Comparison of ENCODE assay signal across 9 cellular contexts in genomic region chr11:76835928-76836612, GRCh38. TPM values are rescaled to one million over a fixed set of nuclear protein-coding genes. Genes with fewer than 3 reads are reported as not detected.
DNase-seq lines count a peak whose midpoint lies in the region; ATAC-seq and TF ChIP-seq lines count a peak whose summit lies in the region.
"Had no signal": no experiment of that assay in that cellular context is flagged by ENCODE, and none has a peak within 500 bp of the region (broad histone marks: within the 10 kb centered on the region; RNA-seq: fewer than 3 reads in every experiment).

No MANE protein-coding gene starts in this region.

- DNase-seq in AML-193 (lab: John Stamatoyannopoulos, UW) (peak; percentile 33 to 46), NB4 (ENCODE audit: low read depth) (peak; percentile 26), astrocyte of the cerebellum (ENCODE audit: low read depth) (peak; percentile 87), lower lobe of right lung (peak; percentile 63), SK-N-DZ (ENCODE audit: low spot score) (no peak), NCI-H526 (lab: John Stamatoyannopoulos, UW) (no peak)
- DNase-seq in activated naive CD8-positive, alpha-beta T cell treated with anti-CD3 and anti-CD28 coated beads for 36 hours: no peak
- DNase-seq: naive thymus-derived CD4-positive, alpha-beta T cell had no signal

- TF ChIP-seq CTCF in NB4 (IDR thresholded peaks at IDR 0.05; ENCODE audit: low read depth, low read length) (no peak), astrocyte of the cerebellum (IDR thresholded peaks at IDR 0.05; ENCODE audit: low read depth, low read length, missing control alignments) (no peak), lower lobe of right lung (IDR thresholded peaks at IDR 0.05) (no peak)

- TF ChIP-seq POLR2A in NB4 (IDR thresholded peaks at IDR 0.05; ENCODE audit: extremely low read depth, insufficient read length): no peak

- ATAC-seq in lower lobe of right lung (peak; percentile 80 to 84), GM21526 (IDR thresholded peaks at IDR 0.05; ENCODE audit: low FRiP score, unreplicated experiment) (no peak)
- ATAC-seq: naive thymus-derived CD4-positive, alpha-beta T cell had no signal

- H3K4me1 ChIP-seq in lower lobe of right lung: peaks cover 74% of the 10 kb centered on the region

- H3K4me3 ChIP-seq in NB4 (ENCODE audit: low read depth, low read length) (no peak overlapping the region), astrocyte of the cerebellum (ENCODE audit: low read depth, low read length) (no peak overlapping the region), lower lobe of right lung (no peak overlapping the region)

- no peak overlapping the region for H3K27ac Mint-ChIP-seq in activated naive CD8-positive, alpha-beta T cell treated with anti-CD3 and anti-CD28 coated beads for 36 hours
- H3K27ac Mint-ChIP-seq: naive thymus-derived CD4-positive, alpha-beta T cell had no signal

- no peak overlapping the region for H3K4me3 Mint-ChIP-seq in activated naive CD8-positive, alpha-beta T cell treated with anti-CD3 and anti-CD28 coated beads for 36 hours
- H3K4me3 Mint-ChIP-seq: naive thymus-derived CD4-positive, alpha-beta T cell had no signal

- in situ Hi-C loops in astrocyte of the cerebellum (cut with HindIII; ENCODE audit: low sequenced_read_pairs): loop anchor here (5.0 kb wide), 1 partner anchor 39 kb away; no protein-coding TSS in a partner anchor

- H3K4me1 Mint-ChIP-seq in activated naive CD8-positive, alpha-beta T cell treated with anti-CD3 and anti-CD28 coated beads for 36 hours: no peaks in the 10 kb centered on the region
- H3K4me1 Mint-ChIP-seq: naive thymus-derived CD4-positive, alpha-beta T cell had no signal

- H3K9me3 ChIP-seq in lower lobe of right lung: no peaks in the 10 kb centered on the region

- H3K9me3 Mint-ChIP-seq in activated naive CD8-positive, alpha-beta T cell treated with anti-CD3 and anti-CD28 coated beads for 36 hours: no peaks in the 10 kb centered on the region
- H3K9me3 Mint-ChIP-seq: naive thymus-derived CD4-positive, alpha-beta T cell had no signal

- intact Hi-C loops in lower lobe of right lung (cut with DNase I): no loop called here

- H3K27ac ChIP-seq in lower lobe of right lung: peak overlapping the region; percentile 73

- H3K27me3 ChIP-seq in lower lobe of right lung (ENCODE audit: low read depth): no peaks in the 10 kb centered on the region

- H3K36me3 Mint-ChIP-seq in activated naive CD8-positive, alpha-beta T cell treated with anti-CD3 and anti-CD28 coated beads for 36 hours: no peaks in the 10 kb centered on the region
- H3K36me3 Mint-ChIP-seq: naive thymus-derived CD4-positive, alpha-beta T cell had no signal

- H3K27me3 Mint-ChIP-seq in activated naive CD8-positive, alpha-beta T cell treated with anti-CD3 and anti-CD28 coated beads for 36 hours: peaks cover 19% of the 10 kb centered on the region

- H3K36me3 ChIP-seq in lower lobe of right lung: no peaks in the 10 kb centered on the region

RNA-seq across cellular contexts. Expression of gene ACER3, which starts 24.6 kb away (rescaled TPM):
- total RNA-seq in lower lobe of right lung: 67.2 TPM
- polyA plus RNA-seq in SK-N-DZ (2014; cell fraction: cytosol; rRNA removed): 8.4 and 10.5 TPM in 2 replicates
- polyA plus RNA-seq in SK-N-DZ (2014; cell fraction: nucleus; rRNA removed): 7.0 and 7.1 TPM in 2 replicates
- total RNA-seq in activated naive CD8-positive, alpha-beta T cell treated with anti-CD3 and anti-CD28 coated beads for 36 hours: 10 to 100 TPM; 10.7 to 11.6 TPM

RNA-seq across cellular contexts. Expression of gene TSKU, which starts 52.9 kb away (rescaled TPM):
- 16.3 TPM for total RNA-seq in lower lobe of right lung
- 19.0 and 20.0 TPM in 2 replicates for polyA plus RNA-seq in SK-N-DZ (2014; cell fraction: cytosol; rRNA removed)
- polyA plus RNA-seq in SK-N-DZ (2014; cell fraction: nucleus; rRNA removed): 8.4 and 10.4 TPM in 2 replicates
- total RNA-seq in activated naive CD8-positive, alpha-beta T cell treated with anti-CD3 and anti-CD28 coated beads for 36 hours: 1 to 10 TPM; 2.7 to 3.7 TPM
- polyA plus RNA-seq: naive thymus-derived CD4-positive, alpha-beta T cell had no signal

Comparison
In these comparisons a context has a peak if more than half of its experiments do, and no peak if none do; other contexts are left out.
1. DNase-seq: peak in AML-193 (2 of 2), NB4 (single experiment), astrocyte of the cerebellum (single experiment) and lower lobe of right lung (single experiment); none in SK-N-DZ (single experiment), activated naive CD8-positive, alpha-beta T cell treated with anti-CD3 and anti-CD28 coated beads for 36 hours (single experiment) and NCI-H526 (0 of 2).